In the genomic region with DNA sequence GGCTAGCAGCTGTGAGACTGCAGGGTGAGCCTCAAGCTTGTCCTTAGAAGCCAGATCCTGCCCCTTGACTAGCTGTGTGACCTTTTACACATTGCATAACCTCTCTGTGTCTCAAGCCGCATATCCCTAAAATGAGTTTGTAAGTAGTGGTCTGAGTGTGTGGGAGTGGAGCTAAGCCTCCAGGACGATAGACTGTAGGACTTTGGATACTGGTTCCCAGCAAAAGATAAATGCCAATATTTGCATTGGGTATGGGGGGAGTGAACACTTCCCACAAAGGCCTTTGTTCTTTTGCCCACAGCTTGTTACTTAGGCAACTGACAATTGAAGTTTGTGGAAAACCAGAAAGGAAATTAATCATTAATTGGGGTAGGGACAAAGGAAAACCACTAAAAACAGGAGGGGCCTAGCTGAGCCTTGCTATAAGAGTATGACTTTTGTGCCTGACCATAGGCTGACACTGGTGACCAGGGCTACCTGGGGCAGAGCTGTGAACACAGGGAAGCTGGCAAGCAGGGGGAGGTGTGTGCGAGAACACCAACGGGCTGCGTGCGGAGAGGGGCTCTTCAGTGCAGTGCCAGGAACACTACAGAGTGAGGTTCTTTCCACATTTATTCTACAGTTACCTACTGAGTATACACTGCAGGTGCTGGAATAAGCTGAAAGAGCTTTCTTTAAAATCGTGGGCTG, we compare ENCODE assay signal across 1 cellular context.
TF ChIP-seq lines count a peak whose summit lies in the region.

No MANE protein-coding gene starts in this region.

TF ChIP-seq in HepG2, 621 proteins besides CTCF, POLR2A, EP300 and RAD21 (continued from another document and continues in another):
- TF ChIP-seq, protein P1, sequence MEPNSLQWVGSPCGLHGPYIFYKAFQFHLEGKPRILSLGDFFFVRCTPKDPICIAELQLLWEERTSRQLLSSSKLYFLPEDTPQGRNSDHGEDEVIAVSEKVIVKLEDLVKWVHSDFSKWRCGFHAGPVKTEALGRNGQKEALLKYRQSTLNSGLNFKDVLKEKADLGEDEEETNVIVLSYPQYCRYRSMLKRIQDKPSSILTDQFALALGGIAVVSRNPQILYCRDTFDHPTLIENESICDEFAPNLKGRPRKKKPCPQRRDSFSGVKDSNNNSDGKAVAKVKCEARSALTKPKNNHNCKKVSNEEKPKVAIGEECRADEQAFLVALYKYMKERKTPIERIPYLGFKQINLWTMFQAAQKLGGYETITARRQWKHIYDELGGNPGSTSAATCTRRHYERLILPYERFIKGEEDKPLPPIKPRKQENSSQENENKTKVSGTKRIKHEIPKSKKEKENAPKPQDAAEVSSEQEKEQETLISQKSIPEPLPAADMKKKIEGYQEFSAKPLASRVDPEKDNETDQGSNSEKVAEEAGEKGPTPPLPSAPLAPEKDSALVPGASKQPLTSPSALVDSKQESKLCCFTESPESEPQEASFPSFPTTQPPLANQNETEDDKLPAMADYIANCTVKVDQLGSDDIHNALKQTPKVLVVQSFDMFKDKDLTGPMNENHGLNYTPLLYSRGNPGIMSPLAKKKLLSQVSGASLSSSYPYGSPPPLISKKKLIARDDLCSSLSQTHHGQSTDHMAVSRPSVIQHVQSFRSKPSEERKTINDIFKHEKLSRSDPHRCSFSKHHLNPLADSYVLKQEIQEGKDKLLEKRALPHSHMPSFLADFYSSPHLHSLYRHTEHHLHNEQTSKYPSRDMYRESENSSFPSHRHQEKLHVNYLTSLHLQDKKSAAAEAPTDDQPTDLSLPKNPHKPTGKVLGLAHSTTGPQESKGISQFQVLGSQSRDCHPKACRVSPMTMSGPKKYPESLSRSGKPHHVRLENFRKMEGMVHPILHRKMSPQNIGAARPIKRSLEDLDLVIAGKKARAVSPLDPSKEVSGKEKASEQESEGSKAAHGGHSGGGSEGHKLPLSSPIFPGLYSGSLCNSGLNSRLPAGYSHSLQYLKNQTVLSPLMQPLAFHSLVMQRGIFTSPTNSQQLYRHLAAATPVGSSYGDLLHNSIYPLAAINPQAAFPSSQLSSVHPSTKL (CRISPR knock-in tag; IDR thresholded peaks at IDR 0.05): peak; percentile 96
- TF ChIP-seq HNRNPH1 (optimal IDR thresholded peaks at IDR 0.05; ENCODE audit: low read depth, low read length) (no peak), PHB2 (IDR thresholded peaks at IDR 0.05; ENCODE audit: partially characterized antibody) (no peak), ZNF501 (CRISPR knock-in tag; IDR thresholded peaks at IDR 0.05) (peak; percentile 60; the same call in 1 of the 2 replicates), GATAD1 (CRISPR knock-in tag; IDR thresholded peaks at IDR 0.05) (no peak), ATAD3A (CRISPR knock-in tag; IDR thresholded peaks at IDR 0.05) (no peak), ZNF678 (CRISPR knock-in tag; IDR thresholded peaks at IDR 0.05) (no peak), FOXC1 (CRISPR knock-in tag; IDR thresholded peaks at IDR 0.05; ENCODE audit: borderline replicate concordance) (peak; percentile 45; the same call in 1 of the 2 replicates), ZNF17 (CRISPR knock-in tag; IDR thresholded peaks at IDR 0.05) (no peak), SALL2 (CRISPR knock-in tag; IDR thresholded peaks at IDR 0.05) (peak; percentile 48; the same call in 1 of the 2 replicates), POLR2AphosphoS2 (IDR thresholded peaks at IDR 0.05; ENCODE audit: low read depth, low read length) (no peak), TEAD2 (CRISPR knock-in tag; IDR thresholded peaks at IDR 0.05) (no peak), HOXA9 (CRISPR knock-in tag; IDR thresholded peaks at IDR 0.05; ENCODE audit: borderline replicate concordance) (no peak), SRSF9 (IDR thresholded peaks at IDR 0.05; ENCODE audit: borderline replicate concordance, insufficient read depth, low read depth, low read length, poor library complexity, severe bottlenecking) (no peak), MZF1 (CRISPR knock-in tag; IDR thresholded peaks at IDR 0.05; ENCODE audit: borderline replicate concordance) (no peak), HDAC1 (CRISPR knock-in tag; IDR thresholded peaks at IDR 0.05) (peak; percentile 74), RNF2 (conservative IDR thresholded peaks at IDR 0.05; ENCODE audit: low read depth) (no peak), ZNF737 (CRISPR knock-in tag; IDR thresholded peaks at IDR 0.05; ENCODE audit: borderline replicate concordance) (no peak), ZNF577 (CRISPR knock-in tag; IDR thresholded peaks at IDR 0.05; ENCODE audit: borderline replicate concordance, low read depth) (no peak), ZMYM4 (CRISPR knock-in tag; IDR thresholded peaks at IDR 0.05) (peak; percentile 88), MAF1 (CRISPR knock-in tag; IDR thresholded peaks at IDR 0.05; ENCODE audit: borderline replicate concordance) (no peak), XBP1 (CRISPR knock-in tag; IDR thresholded peaks at IDR 0.05) (no peak), MXD4 (CRISPR knock-in tag; IDR thresholded peaks at IDR 0.05) (0 out of 2 replicates have a peak, but pooled peaks have one; percentile 23), LCORL (IDR thresholded peaks at IDR 0.05) (0 out of 2 replicates have a peak, but pooled peaks have one; percentile 28), LCORL (CRISPR knock-in tag; IDR thresholded peaks at IDR 0.05) (peak; percentile 88), CEBPG (CRISPR knock-in tag; IDR thresholded peaks at IDR 0.05) (peak; percentile 86), JARID2 (CRISPR knock-in tag; IDR thresholded peaks at IDR 0.05; ENCODE audit: insufficient replicate concordance) (no peak), CBX1 (IDR thresholded peaks at IDR 0.05; ENCODE audit: low read depth) (peak; percentile 80), ZFP1 (CRISPR knock-in tag; IDR thresholded peaks at IDR 0.05) (peak; percentile 56; the same call in 1 of the 2 replicates), ZSCAN9 (CRISPR knock-in tag; IDR thresholded peaks at IDR 0.05; ENCODE audit: borderline replicate concordance) (no peak), IRX3 (CRISPR knock-in tag; IDR thresholded peaks at IDR 0.05; ENCODE audit: borderline replicate concordance, low read depth) (no peak)
- TF ChIP-seq, protein P2, sequence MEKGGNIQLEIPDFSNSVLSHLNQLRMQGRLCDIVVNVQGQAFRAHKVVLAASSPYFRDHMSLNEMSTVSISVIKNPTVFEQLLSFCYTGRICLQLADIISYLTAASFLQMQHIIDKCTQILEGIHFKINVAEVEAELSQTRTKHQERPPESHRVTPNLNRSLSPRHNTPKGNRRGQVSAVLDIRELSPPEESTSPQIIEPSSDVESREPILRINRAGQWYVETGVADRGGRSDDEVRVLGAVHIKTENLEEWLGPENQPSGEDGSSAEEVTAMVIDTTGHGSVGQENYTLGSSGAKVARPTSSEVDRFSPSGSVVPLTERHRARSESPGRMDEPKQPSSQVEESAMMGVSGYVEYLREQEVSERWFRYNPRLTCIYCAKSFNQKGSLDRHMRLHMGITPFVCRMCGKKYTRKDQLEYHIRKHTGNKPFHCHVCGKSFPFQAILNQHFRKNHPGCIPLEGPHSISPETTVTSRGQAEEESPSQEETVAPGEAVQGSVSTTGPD (CRISPR knock-in tag; IDR thresholded peaks at IDR 0.05): no peak
- TF ChIP-seq, protein P3, sequence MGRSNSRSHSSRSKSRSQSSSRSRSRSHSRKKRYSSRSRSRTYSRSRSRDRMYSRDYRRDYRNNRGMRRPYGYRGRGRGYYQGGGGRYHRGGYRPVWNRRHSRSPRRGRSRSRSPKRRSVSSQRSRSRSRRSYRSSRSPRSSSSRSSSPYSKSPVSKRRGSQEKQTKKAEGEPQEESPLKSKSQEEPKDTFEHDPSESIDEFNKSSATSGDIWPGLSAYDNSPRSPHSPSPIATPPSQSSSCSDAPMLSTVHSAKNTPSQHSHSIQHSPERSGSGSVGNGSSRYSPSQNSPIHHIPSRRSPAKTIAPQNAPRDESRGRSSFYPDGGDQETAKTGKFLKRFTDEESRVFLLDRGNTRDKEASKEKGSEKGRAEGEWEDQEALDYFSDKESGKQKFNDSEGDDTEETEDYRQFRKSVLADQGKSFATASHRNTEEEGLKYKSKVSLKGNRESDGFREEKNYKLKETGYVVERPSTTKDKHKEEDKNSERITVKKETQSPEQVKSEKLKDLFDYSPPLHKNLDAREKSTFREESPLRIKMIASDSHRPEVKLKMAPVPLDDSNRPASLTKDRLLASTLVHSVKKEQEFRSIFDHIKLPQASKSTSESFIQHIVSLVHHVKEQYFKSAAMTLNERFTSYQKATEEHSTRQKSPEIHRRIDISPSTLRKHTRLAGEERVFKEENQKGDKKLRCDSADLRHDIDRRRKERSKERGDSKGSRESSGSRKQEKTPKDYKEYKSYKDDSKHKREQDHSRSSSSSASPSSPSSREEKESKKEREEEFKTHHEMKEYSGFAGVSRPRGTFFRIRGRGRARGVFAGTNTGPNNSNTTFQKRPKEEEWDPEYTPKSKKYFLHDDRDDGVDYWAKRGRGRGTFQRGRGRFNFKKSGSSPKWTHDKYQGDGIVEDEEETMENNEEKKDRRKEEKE (IDR thresholded peaks at IDR 0.05): no peak
- TF ChIP-seq, protein P4, sequence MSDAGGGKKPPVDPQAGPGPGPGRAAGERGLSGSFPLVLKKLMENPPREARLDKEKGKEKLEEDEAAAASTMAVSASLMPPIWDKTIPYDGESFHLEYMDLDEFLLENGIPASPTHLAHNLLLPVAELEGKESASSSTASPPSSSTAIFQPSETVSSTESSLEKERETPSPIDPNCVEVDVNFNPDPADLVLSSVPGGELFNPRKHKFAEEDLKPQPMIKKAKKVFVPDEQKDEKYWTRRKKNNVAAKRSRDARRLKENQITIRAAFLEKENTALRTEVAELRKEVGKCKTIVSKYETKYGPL (CRISPR knock-in tag; IDR thresholded peaks at IDR 0.05): peak; percentile 63; the same call in 1 of the 2 replicates
- TF ChIP-seq, protein P5, sequence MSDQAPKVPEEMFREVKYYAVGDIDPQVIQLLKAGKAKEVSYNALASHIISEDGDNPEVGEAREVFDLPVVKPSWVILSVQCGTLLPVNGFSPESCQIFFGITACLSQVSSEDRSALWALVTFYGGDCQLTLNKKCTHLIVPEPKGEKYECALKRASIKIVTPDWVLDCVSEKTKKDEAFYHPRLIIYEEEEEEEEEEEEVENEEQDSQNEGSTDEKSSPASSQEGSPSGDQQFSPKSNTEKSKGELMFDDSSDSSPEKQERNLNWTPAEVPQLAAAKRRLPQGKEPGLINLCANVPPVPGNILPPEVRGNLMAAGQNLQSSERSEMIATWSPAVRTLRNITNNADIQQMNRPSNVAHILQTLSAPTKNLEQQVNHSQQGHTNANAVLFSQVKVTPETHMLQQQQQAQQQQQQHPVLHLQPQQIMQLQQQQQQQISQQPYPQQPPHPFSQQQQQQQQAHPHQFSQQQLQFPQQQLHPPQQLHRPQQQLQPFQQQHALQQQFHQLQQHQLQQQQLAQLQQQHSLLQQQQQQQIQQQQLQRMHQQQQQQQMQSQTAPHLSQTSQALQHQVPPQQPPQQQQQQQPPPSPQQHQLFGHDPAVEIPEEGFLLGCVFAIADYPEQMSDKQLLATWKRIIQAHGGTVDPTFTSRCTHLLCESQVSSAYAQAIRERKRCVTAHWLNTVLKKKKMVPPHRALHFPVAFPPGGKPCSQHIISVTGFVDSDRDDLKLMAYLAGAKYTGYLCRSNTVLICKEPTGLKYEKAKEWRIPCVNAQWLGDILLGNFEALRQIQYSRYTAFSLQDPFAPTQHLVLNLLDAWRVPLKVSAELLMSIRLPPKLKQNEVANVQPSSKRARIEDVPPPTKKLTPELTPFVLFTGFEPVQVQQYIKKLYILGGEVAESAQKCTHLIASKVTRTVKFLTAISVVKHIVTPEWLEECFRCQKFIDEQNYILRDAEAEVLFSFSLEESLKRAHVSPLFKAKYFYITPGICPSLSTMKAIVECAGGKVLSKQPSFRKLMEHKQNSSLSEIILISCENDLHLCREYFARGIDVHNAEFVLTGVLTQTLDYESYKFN (CRISPR knock-in tag; conservative IDR thresholded peaks at IDR 0.05): peak; percentile 100
- TF ChIP-seq, protein P6, sequence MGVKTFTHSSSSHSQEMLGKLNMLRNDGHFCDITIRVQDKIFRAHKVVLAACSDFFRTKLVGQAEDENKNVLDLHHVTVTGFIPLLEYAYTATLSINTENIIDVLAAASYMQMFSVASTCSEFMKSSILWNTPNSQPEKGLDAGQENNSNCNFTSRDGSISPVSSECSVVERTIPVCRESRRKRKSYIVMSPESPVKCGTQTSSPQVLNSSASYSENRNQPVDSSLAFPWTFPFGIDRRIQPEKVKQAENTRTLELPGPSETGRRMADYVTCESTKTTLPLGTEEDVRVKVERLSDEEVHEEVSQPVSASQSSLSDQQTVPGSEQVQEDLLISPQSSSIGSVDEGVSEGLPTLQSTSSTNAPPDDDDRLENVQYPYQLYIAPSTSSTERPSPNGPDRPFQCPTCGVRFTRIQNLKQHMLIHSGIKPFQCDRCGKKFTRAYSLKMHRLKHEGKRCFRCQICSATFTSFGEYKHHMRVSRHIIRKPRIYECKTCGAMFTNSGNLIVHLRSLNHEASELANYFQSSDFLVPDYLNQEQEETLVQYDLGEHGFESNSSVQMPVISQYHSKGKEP (CRISPR knock-in tag; IDR thresholded peaks at IDR 0.05): no peak
- TF ChIP-seq, protein P7, sequence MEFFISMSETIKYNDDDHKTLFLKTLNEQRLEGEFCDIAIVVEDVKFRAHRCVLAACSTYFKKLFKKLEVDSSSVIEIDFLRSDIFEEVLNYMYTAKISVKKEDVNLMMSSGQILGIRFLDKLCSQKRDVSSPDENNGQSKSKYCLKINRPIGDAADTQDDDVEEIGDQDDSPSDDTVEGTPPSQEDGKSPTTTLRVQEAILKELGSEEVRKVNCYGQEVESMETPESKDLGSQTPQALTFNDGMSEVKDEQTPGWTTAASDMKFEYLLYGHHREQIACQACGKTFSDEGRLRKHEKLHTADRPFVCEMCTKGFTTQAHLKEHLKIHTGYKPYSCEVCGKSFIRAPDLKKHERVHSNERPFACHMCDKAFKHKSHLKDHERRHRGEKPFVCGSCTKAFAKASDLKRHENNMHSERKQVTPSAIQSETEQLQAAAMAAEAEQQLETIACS (CRISPR knock-in tag; IDR thresholded peaks at IDR 0.05): no peak
- TF ChIP-seq, protein P8, sequence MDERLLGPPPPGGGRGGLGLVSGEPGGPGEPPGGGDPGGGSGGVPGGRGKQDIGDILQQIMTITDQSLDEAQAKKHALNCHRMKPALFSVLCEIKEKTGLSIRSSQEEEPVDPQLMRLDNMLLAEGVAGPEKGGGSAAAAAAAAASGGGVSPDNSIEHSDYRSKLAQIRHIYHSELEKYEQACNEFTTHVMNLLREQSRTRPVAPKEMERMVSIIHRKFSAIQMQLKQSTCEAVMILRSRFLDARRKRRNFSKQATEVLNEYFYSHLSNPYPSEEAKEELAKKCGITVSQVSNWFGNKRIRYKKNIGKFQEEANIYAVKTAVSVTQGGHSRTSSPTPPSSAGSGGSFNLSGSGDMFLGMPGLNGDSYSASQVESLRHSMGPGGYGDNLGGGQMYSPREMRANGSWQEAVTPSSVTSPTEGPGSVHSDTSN (CRISPR knock-in tag; IDR thresholded peaks at IDR 0.05): no peak
- TF ChIP-seq, protein P9, sequence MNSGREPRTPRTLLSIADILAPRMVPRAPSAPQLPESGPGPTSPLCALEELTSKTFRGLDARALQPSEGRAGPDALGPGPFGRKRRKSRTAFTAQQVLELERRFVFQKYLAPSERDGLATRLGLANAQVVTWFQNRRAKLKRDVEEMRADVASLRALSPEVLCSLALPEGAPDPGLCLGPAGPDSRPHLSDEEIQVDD (CRISPR knock-in tag; IDR thresholded peaks at IDR 0.05; ENCODE audit: borderline replicate concordance): no peak
- TF ChIP-seq, protein P10, sequence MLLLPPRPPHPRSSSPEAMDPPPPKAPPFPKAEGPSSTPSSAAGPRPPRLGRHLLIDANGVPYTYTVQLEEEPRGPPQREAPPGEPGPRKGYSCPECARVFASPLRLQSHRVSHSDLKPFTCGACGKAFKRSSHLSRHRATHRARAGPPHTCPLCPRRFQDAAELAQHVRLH (CRISPR knock-in tag; IDR thresholded peaks at IDR 0.05; ENCODE audit: borderline replicate concordance, low read depth): peak; percentile 79; the same call in 1 of the 2 replicates
